30 cellular contexts compared by ENCODE assay signal in the genomic region with DNA sequence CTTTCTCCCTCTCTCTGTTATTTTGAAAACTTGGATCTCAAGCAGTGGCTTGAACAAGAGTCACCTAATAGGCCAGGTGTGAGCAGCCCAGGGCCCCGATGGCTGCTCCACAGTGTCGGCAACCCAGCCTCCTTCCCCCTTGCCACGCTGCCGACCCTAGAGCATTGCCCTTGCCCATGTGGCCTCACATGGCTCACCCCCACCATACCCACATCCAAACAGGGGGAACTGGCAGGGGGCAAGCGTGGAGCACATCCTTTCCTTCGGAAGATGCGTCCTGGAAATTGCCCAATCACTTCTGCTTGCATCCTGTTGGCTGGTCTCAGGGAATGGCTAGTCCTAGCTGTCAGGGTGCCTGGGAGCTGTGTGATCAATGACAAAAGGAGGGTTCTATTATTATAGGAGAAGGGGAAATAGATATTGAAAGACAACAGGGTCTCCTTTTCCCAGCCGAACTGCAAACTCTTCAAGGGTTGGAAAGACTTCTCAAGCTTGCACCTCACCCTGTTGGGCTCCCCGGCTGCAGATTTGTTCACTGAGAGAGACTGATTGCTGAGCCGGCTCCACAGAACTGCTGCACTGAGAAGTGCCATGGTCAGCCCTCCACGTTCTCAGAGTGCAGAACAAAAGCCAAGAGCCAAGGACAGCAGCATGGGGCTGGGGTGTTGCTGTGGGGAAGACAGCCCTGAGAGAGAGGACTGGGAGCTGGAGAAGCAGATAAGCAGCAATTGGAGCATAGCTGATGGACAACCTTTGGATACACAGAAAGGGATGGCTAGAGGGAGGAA. TPM values are rescaled to one million over a fixed set of nuclear protein-coding genes. Genes with fewer than 3 reads are reported as not detected.
"Had no signal": no experiment of that assay in that cellular context is flagged by ENCODE, and none has a peak within 500 bp of the region (broad histone marks: within the 10 kb centered on the region; RNA-seq: fewer than 3 reads in every experiment).

No MANE protein-coding gene starts in this region.

- H3K36me3 Mint-ChIP-seq: activated naive CD4-positive, alpha-beta T cell treated with anti-CD3 and anti-CD28 coated beads, Interleukin-2, amount 50 U/mL, for 24 hours had no signal

- H3K36me3 ChIP-seq: ascending aorta, SJCRH30 had no signal

- H3K9me3 ChIP-seq: ascending aorta, body of pancreas, SJCRH30, SK-N-SH had no signal

- H3K9me3 Mint-ChIP-seq: activated CD8-positive, alpha-beta T cell treated with anti-CD3 and anti-CD28 coated beads for 36 hours; activated naive CD4-positive, alpha-beta T cell treated with anti-CD3 and anti-CD28 coated beads, Interleukin-2, amount 50 U/mL, for 24 hours; activated T-cell treated with anti-CD3 and anti-CD28 coated beads, Interleukin-2, amount 50 U/mL, for 72 hours; activated T-helper 2 cell treated with anti-CD3 and anti-CD28 coated beads, Interferon-gamma antibody, Interleukin-2, Interleukin-4, amounts not matched to agents 10 μg/mL and 5 μg/mL and 100 μg/mL, durations not matched to agents 14 hours and 24 hours and 36 hours had no signal

- H3K4me1 ChIP-seq: body of pancreas, SJCRH30 had no signal

- H3K27ac Mint-ChIP-seq: activated CD8-positive, alpha-beta T cell treated with anti-CD3 and anti-CD28 coated beads for 36 hours; activated naive CD4-positive, alpha-beta T cell treated with anti-CD3 and anti-CD28 coated beads, Interleukin-2, amount 50 U/mL, for 24 hours; activated T-cell treated with anti-CD3 and anti-CD28 coated beads, Interleukin-2, amount 50 U/mL, for 72 hours; activated T-helper 2 cell treated with anti-CD3 and anti-CD28 coated beads, Interferon-gamma antibody, Interleukin-2, Interleukin-4, amounts not matched to agents 10 μg/mL and 5 μg/mL and 100 μg/mL, durations not matched to agents 14 hours and 24 hours and 36 hours; IgD-negative memory B cell had no signal

- H3K27me3 ChIP-seq: ascending aorta, body of pancreas had no signal

- H3K4me3 Mint-ChIP-seq: activated CD8-positive, alpha-beta T cell treated with anti-CD3 and anti-CD28 coated beads for 36 hours; activated naive CD4-positive, alpha-beta T cell treated with anti-CD3 and anti-CD28 coated beads, Interleukin-2, amount 50 U/mL, for 24 hours; activated T-cell treated with anti-CD3 and anti-CD28 coated beads, Interleukin-2, amount 50 U/mL, for 72 hours had no signal

- H3K4me3 ChIP-seq: ascending aorta, body of pancreas, SJCRH30 had no signal

- DNase-seq: activated CD4-positive, alpha-beta T cell treated with anti-CD3 and anti-CD28 coated beads for 4 hours; activated CD8-positive, alpha-beta memory T cell treated with anti-CD3 and anti-CD28 coated beads, Interleukin-2, amount 50 U/mL, for 4 hours; activated CD8-positive, alpha-beta T cell treated with anti-CD3 and anti-CD28 coated beads for 36 hours; activated naive CD4-positive, alpha-beta T cell; activated T-cell treated with anti-CD3 and anti-CD28 coated beads, Interleukin-2, amount 50 U/mL, for 72 hours; body of pancreas; KG1; NCI-H1092; NCI-H1417; NCI-H1930; NCI-H2171 treated with DMSO at 0.1 percent for 48 hours; NCI-H226; NCI-H526; NCI-H82; Right ventricle myocardium superior; SJCRH30; SK-N-SH; T-helper 1 cell had no signal

- H3K27ac ChIP-seq: ascending aorta, body of pancreas, SJCRH30, VCaP had no signal

- ATAC-seq: activated CD8-positive, alpha-beta T cell treated with anti-CD3 and anti-CD28 coated beads for 36 hours; activated T-cell treated with anti-CD3 and anti-CD28 coated beads, Interleukin-2, amount 50 U/mL, for 72 hours; body of pancreas had no signal

RNA-seq across cellular contexts. Expression of a gene that starts 8.3 kb away (rescaled TPM):
- total RNA-seq: activated CD8-positive, alpha-beta T cell treated with anti-CD3 and anti-CD28 coated beads for 36 hours; activated T-cell treated with anti-CD3 and anti-CD28 coated beads, Interleukin-2, amount 50 U/mL, for 72 hours; activated T-helper 2 cell treated with anti-CD3 and anti-CD28 coated beads, Interferon-gamma antibody, Interleukin-2, Interleukin-4, amounts not matched to agents 10 μg/mL and 5 μg/mL and 100 μg/mL, durations not matched to agents 14 hours and 24 hours and 36 hours; ascending aorta; body of pancreas; bronchial epithelial cell; LHCN-M2; M059J; NCI-H460; OCI-LY7; Right ventricle myocardium superior; RPMI7951; SJCRH30; T-helper 2 cell treated with Interferon-gamma antibody and Interleukin-4, amounts not matched to agents 100 ng/mL and 5 ng/mL, for 36 hours had no signal
- polyA plus RNA-seq: IgD-negative memory B cell, SK-N-SH had no signal

RNA-seq across cellular contexts. Expression of a gene that starts 13.3 kb away (rescaled TPM):
- total RNA-seq: activated CD8-positive, alpha-beta T cell treated with anti-CD3 and anti-CD28 coated beads for 36 hours; activated T-cell treated with anti-CD3 and anti-CD28 coated beads, Interleukin-2, amount 50 U/mL, for 72 hours; activated T-helper 2 cell treated with anti-CD3 and anti-CD28 coated beads, Interferon-gamma antibody, Interleukin-2, Interleukin-4, amounts not matched to agents 10 μg/mL and 5 μg/mL and 100 μg/mL, durations not matched to agents 14 hours and 24 hours and 36 hours; ascending aorta; bronchial epithelial cell; LHCN-M2; M059J; NCI-H460; OCI-LY7; Right ventricle myocardium superior; RPMI7951; SJCRH30; T-helper 2 cell treated with Interferon-gamma antibody and Interleukin-4, amounts not matched to agents 100 ng/mL and 5 ng/mL, for 36 hours had no signal
- polyA plus RNA-seq: IgD-negative memory B cell, SK-N-SH had no signal
